35 cellular contexts compared by ENCODE assay signal in genomic region chr3:59970796-59971195, GRCh38.
"Had no signal": no experiment of that assay in that cellular context is flagged by ENCODE, and none has a peak within 500 bp of the region (broad histone marks: within the 10 kb centered on the region; RNA-seq: fewer than 3 reads in every experiment).

No MANE protein-coding gene starts in this region.

- H3K27ac Mint-ChIP-seq: activated B cell treated with CpG ODN at 0.5 μM for 24 hours; activated CD4-positive, alpha-beta memory T cell treated with anti-CD3 and anti-CD28 coated beads for 36 hours; activated CD4-positive, alpha-beta T cell treated with anti-CD3 and anti-CD28 coated beads, Interleukin-2, amount 10 ng/mL, durations not matched to agents 24 days and 14 days; activated CD8-positive, alpha-beta T cell treated with anti-CD3 and anti-CD28 coated beads for 36 hours; activated naive CD4-positive, alpha-beta T cell treated with anti-CD3 and anti-CD28 coated beads for 36 hours; activated naive CD4-positive, alpha-beta T cell treated with anti-CD3 and anti-CD28 coated beads, Interleukin-2, amount 50 U/mL, for 72 hours; activated naive CD8-positive, alpha-beta T cell treated with anti-CD3 and anti-CD28 coated beads for 36 hours; activated T-cell treated with anti-CD3 and anti-CD28 coated beads, Interleukin-2, amount 50 U/mL, for 72 hours; activated T-helper 1 cell treated with anti-CD3 and anti-CD28 coated beads, Interleukin-12 subunit alpha, Interleukin-12 subunit beta, Interleukin-2, Interleukin-4 antibody, amounts not matched to agents 30 ng/mL and 10 ng/mL and 1 ng/mL, durations not matched to agents 14 hours and 24 hours and 36 hours; activated T-helper 17 cell treated with anti-CD3 and anti-CD28 coated beads, Interleukin-2, amount 50 U/mL, for 72 hours; T-helper 1 cell treated with Interleukin-12 subunit alpha and Interleukin-12 subunit beta and Interleukin-4 antibody, amounts not matched to agents 30 μg/mL and 1 μg/mL, for 36 hours; T-helper 2 cell treated with Interferon-gamma antibody and Interleukin-4, amounts not matched to agents 5 μg/mL and 100 μg/mL, for 36 hours had no signal

- H3K4me1 Mint-ChIP-seq: activated B cell treated with CpG ODN at 0.5 μM for 24 hours; activated T-helper 17 cell treated with anti-CD3 and anti-CD28 coated beads, Interleukin-2, amount 50 U/mL, for 72 hours had no signal

- H3K27me3 ChIP-seq: adrenal gland, ascending aorta, cardiac muscle cell had no signal

- H3K9me3 Mint-ChIP-seq: activated B cell treated with CpG ODN at 0.5 μM for 24 hours; activated CD4-positive, alpha-beta memory T cell treated with anti-CD3 and anti-CD28 coated beads for 36 hours; activated naive CD4-positive, alpha-beta T cell treated with anti-CD3 and anti-CD28 coated beads for 36 hours; activated T-helper 17 cell treated with anti-CD3 and anti-CD28 coated beads, Interleukin-2, amount 50 U/mL, for 72 hours had no signal

- ATAC-seq: activated CD8-positive, alpha-beta T cell treated with anti-CD3 and anti-CD28 coated beads for 36 hours; activated naive CD4-positive, alpha-beta T cell treated with anti-CD3 and anti-CD28 coated beads, Interleukin-2, amount 50 U/mL, for 72 hours; activated T-cell treated with anti-CD3 and anti-CD28 coated beads, Interleukin-2, amount 50 U/mL, for 4 hours; activated T-cell treated with anti-CD3 and anti-CD28 coated beads, Interleukin-2, amount 50 U/mL, for 72 hours; activated T-helper 17 cell treated with anti-CD3 and anti-CD28 coated beads, Interleukin-2, amount 50 U/mL, for 72 hours had no signal

- H3K27ac ChIP-seq: adrenal gland, ascending aorta, cardiac muscle cell, VCaP had no signal

- DNase-seq: activated B cell treated with CpG ODN at 0.5 μM for 24 hours; activated CD4-positive, alpha-beta memory T cell treated with anti-CD3 and anti-CD28 coated beads for 36 hours; activated CD4-positive, alpha-beta T cell treated with anti-CD3 and anti-CD28 coated beads for 4 hours; activated CD4-positive, alpha-beta T cell treated with anti-CD3 and anti-CD28 coated beads, Interleukin-2, amount 10 ng/mL, durations not matched to agents 24 days and 14 days; activated CD4-positive, alpha-beta T cell treated with anti-CD3 and anti-CD28 coated beads, Interleukin-2, amount 50 U/mL, for 1 hour; activated CD4-positive, alpha-beta T cell treated with anti-CD3 and anti-CD28 coated beads, Interleukin-2, amount 50 U/mL, for 4 hours; activated CD4-positive, CD25-positive, alpha-beta regulatory T cell treated with anti-CD3 and anti-CD28 coated beads, Interleukin-2, amount 50 U/mL, for 72 hours; activated CD8-positive, alpha-beta memory T cell treated with anti-CD3 and anti-CD28 coated beads, Interleukin-2, amount 50 U/mL, for 4 hours; activated CD8-positive, alpha-beta T cell treated with anti-CD3 and anti-CD28 coated beads for 36 hours; activated effector memory CD4-positive, alpha-beta T cell treated with anti-CD3 and anti-CD28 coated beads, Interleukin-2, amount 50 U/mL, for 16 hours; activated gamma-delta T cell treated with Interleukin-2 at 50 U/mL for 16 hours; activated naive CD4-positive, alpha-beta T cell; activated naive CD4-positive, alpha-beta T cell treated with anti-CD3 and anti-CD28 coated beads for 36 hours; activated naive CD4-positive, alpha-beta T cell treated with anti-CD3 and anti-CD28 coated beads, Interleukin-2, amount 50 U/mL, for 16 hours; activated naive CD8-positive, alpha-beta T cell treated with anti-CD3 and anti-CD28 coated beads for 36 hours; activated T-cell treated with anti-CD3 and anti-CD28 coated beads for 4 hours; activated T-cell treated with anti-CD3 and anti-CD28 coated beads, Interleukin-2, amount 50 U/mL, for 1 hour; activated T-cell treated with anti-CD3 and anti-CD28 coated beads, Interleukin-2, amount 50 U/mL, for 4 hours; activated T-cell treated with anti-CD3 and anti-CD28 coated beads, Interleukin-2, amount 50 U/mL, for 72 hours; adrenal gland; amniotic stem cell; anterior cingulate cortex; central memory CD4-positive, alpha-beta T cell; T-helper 1 cell; T-helper 2 cell; T-helper 9 cell had no signal

- H3K36me3 Mint-ChIP-seq: brain had no signal

- H3K4me3 Mint-ChIP-seq: activated B cell treated with CpG ODN at 0.5 μM for 24 hours; activated CD4-positive, alpha-beta memory T cell treated with anti-CD3 and anti-CD28 coated beads for 36 hours; activated CD4-positive, alpha-beta T cell treated with anti-CD3 and anti-CD28 coated beads, Interleukin-2, amount 10 ng/mL, durations not matched to agents 24 days and 14 days; activated CD8-positive, alpha-beta T cell treated with anti-CD3 and anti-CD28 coated beads for 36 hours; activated naive CD4-positive, alpha-beta T cell treated with anti-CD3 and anti-CD28 coated beads for 36 hours; activated naive CD8-positive, alpha-beta T cell treated with anti-CD3 and anti-CD28 coated beads for 36 hours; activated T-cell treated with anti-CD3 and anti-CD28 coated beads, Interleukin-2, amount 50 U/mL, for 4 hours; activated T-cell treated with anti-CD3 and anti-CD28 coated beads, Interleukin-2, amount 50 U/mL, for 72 hours; activated T-helper 1 cell treated with anti-CD3 and anti-CD28 coated beads, Interleukin-12 subunit alpha, Interleukin-12 subunit beta, Interleukin-2, Interleukin-4 antibody, amounts not matched to agents 30 ng/mL and 10 ng/mL and 1 ng/mL, durations not matched to agents 14 hours and 24 hours and 36 hours; activated T-helper 17 cell treated with anti-CD3 and anti-CD28 coated beads, Interleukin-2, amount 50 U/mL, for 72 hours; brain; T-helper 1 cell treated with Interleukin-12 subunit alpha and Interleukin-12 subunit beta and Interleukin-4 antibody, amounts not matched to agents 30 μg/mL and 1 μg/mL, for 36 hours; T-helper 2 cell treated with Interferon-gamma antibody and Interleukin-4, amounts not matched to agents 5 μg/mL and 100 μg/mL, for 36 hours had no signal

- H3K9me3 ChIP-seq: adrenal gland, ascending aorta had no signal

- H3K27me3 Mint-ChIP-seq: activated B cell treated with CpG ODN at 0.5 μM for 24 hours; activated CD4-positive, alpha-beta memory T cell treated with anti-CD3 and anti-CD28 coated beads for 36 hours; activated CD4-positive, alpha-beta T cell treated with anti-CD3 and anti-CD28 coated beads, Interleukin-2, amount 10 ng/mL, durations not matched to agents 24 days and 14 days; activated CD8-positive, alpha-beta T cell treated with anti-CD3 and anti-CD28 coated beads for 36 hours; activated naive CD8-positive, alpha-beta T cell treated with anti-CD3 and anti-CD28 coated beads for 36 hours; activated T-helper 17 cell treated with anti-CD3 and anti-CD28 coated beads, Interleukin-2, amount 50 U/mL, for 72 hours; brain had no signal

- H3K4me1 ChIP-seq: adrenal gland, ascending aorta had no signal

- H3K4me3 ChIP-seq: adrenal gland, ascending aorta, cardiac muscle cell had no signal
